8 cellular contexts compared by ENCODE assay signal in genomic region chr7:75995052-75995471, GRCh38. TPM values are rescaled to one million over a fixed set of nuclear protein-coding genes. Genes with fewer than 3 reads are reported as not detected.
DNase-seq lines count a peak whose midpoint lies in the region; ATAC-seq and TF ChIP-seq lines count a peak whose summit lies in the region.

No MANE protein-coding gene starts in this region.

- no peak overlapping the region for H3K27ac Mint-ChIP-seq in central memory CD8-positive, alpha-beta T cell (ENCODE audit: low read depth)
- peak overlapping the region; percentile 64 for H3K27ac Mint-ChIP-seq in mesothelial cell of epicardium

- H3K27ac ChIP-seq in uterus, result peak overlapping the region; percentile 72 to 87

- H3K36me3 ChIP-seq in uterus, result no peaks in the 10 kb centered on the region

- intact Hi-C loops in Right ventricle myocardium superior (cut with DNase I) (no loop called here), Right ventricle myocardium inferior (cut with DNase I) (loop anchor here (2.0 to 10.0 kb wide), 3 partner anchors 32 to 120 kb away; partner anchors contain the start of genes POR and RHBDD2), uterus (cut with DNase I; ENCODE audit: low total_unique reads) (no loop called here)

- H3K4me1 ChIP-seq in uterus, result no peaks in the 10 kb centered on the region

- no peaks in the 10 kb centered on the region for H3K9me3 ChIP-seq in uterus

- no peak for TF ChIP-seq POLR2A in uterus (IDR thresholded peaks at IDR 0.05)

- H3K4me1 Mint-ChIP-seq in central memory CD8-positive, alpha-beta T cell, result peaks cover 34% of the 10 kb centered on the region
- H3K4me1 Mint-ChIP-seq in mesothelial cell of epicardium, result peaks cover 8% of the 10 kb centered on the region

- no peaks in the 10 kb centered on the region for H3K27me3 ChIP-seq in uterus

- no peaks in the 10 kb centered on the region for H3K27me3 Mint-ChIP-seq in central memory CD8-positive, alpha-beta T cell
- no peaks in the 10 kb centered on the region for H3K27me3 Mint-ChIP-seq in mesothelial cell of epicardium (ENCODE audit: low read depth)

- no peaks in the 10 kb centered on the region for H3K9me3 Mint-ChIP-seq in central memory CD8-positive, alpha-beta T cell
- no peaks in the 10 kb centered on the region for H3K9me3 Mint-ChIP-seq in mesothelial cell of epicardium

- H3K4me3 Mint-ChIP-seq in central memory CD8-positive, alpha-beta T cell, result peak overlapping the region; percentile 78
- peak overlapping the region; percentile 64 for H3K4me3 Mint-ChIP-seq in mesothelial cell of epicardium

- no peak for TF ChIP-seq CTCF in mesothelial cell of epicardium (IDR thresholded peaks at IDR 0.05; ENCODE audit: unreplicated experiment)
- no peak for TF ChIP-seq CTCF in uterus (IDR thresholded peaks at IDR 0.05)

- DNase-seq in Right ventricle myocardium superior (no peak), Right ventricle myocardium inferior (ENCODE audit: missing footprints) (no peak), mesothelial cell of epicardium (ENCODE audit: low spot score in 2 of 2, unreplicated experiment in 2 of 2) (no peak), uterus (peak; percentile 38 to 50), epidermal melanocyte (ENCODE audit: insufficient read length, low spot score) (no peak), NCI-H2029 (lab: John Stamatoyannopoulos, UW) (no peak)
- DNase-seq in central memory CD8-positive, alpha-beta T cell (ENCODE audit: low spot score in 2 of 2), result no peak
- no peak for DNase-seq in NK-92 treated with Interleukin-12 subunit alpha and Interleukin-12 subunit beta, amount 100 ng/mL, for 24 hours (lab: John Stamatoyannopoulos, UW)

- ATAC-seq in Right ventricle myocardium superior (ENCODE audit: poor library complexity), result peak; percentile 2
- no peak for ATAC-seq in Right ventricle myocardium inferior
- ATAC-seq in central memory CD8-positive, alpha-beta T cell (replicated peaks; ENCODE audit: extremely low read depth, poor library complexity, severe bottlenecking), result no peak

- H3K4me3 ChIP-seq in uterus, result peak overlapping the region; percentile 71 to 94

- H3K36me3 Mint-ChIP-seq in central memory CD8-positive, alpha-beta T cell (ENCODE audit: insufficient read depth), result peaks cover 11% of the 10 kb centered on the region
- peaks cover 24% of the 10 kb centered on the region for H3K36me3 Mint-ChIP-seq in mesothelial cell of epicardium

RNA-seq across cellular contexts. Expression of gene TMEM120A, which starts 0.7 kb away (rescaled TPM):
- total RNA-seq in Right ventricle myocardium superior (90.7 TPM), Right ventricle myocardium inferior (109 TPM), mesothelial cell of epicardium (13.8 to 21.2 TPM (median 17.8 TPM) in 3 replicates), uterus (10 to 100 TPM in 3 of 4 donors, 1 to 10 TPM in 1; 4.6 to 95.4 (median 36.9) TPM)

RNA-seq across cellular contexts. Expression of gene STYXL1, which starts 52.7 kb away (rescaled TPM):
- total RNA-seq in Right ventricle myocardium superior (21.4 TPM), Right ventricle myocardium inferior (21.6 TPM), mesothelial cell of epicardium (35.3 to 40.7 TPM (median 39.9 TPM) in 3 replicates), uterus (10 to 100 TPM in 2 of 4 donors, 1 to 10 TPM in 2; 4.4 to 27.3 (median 14.1) TPM)

RNA-seq across cellular contexts. Expression of gene MDH2, which starts 52.8 kb away (rescaled TPM):
- total RNA-seq in Right ventricle myocardium superior (639 TPM), Right ventricle myocardium inferior (688 TPM), mesothelial cell of epicardium (133 to 142 TPM (median 137 TPM) in 3 replicates), uterus (10 to 100 TPM; 24.3 to 88.4 (median 30.0) TPM)

Comparison
In these comparisons a context has a peak if more than half of its experiments do, and no peak if none do; other contexts are left out.
1. DNase-seq: peak in uterus (2 of 2); none in Right ventricle myocardium superior (single experiment), Right ventricle myocardium inferior (single experiment), central memory CD8-positive, alpha-beta T cell (0 of 2), mesothelial cell of epicardium (0 of 2), NK-92 treated with Interleukin-12 subunit alpha and Interleukin-12 subunit beta, amount 100 ng/mL, for 24 hours (single experiment), epidermal melanocyte (single experiment) and NCI-H2029 (single experiment).